In genomic region chr14:23110579-23111375, GRCh38 we compare ENCODE assay signal across 23 cellular contexts.
"Had no signal": no experiment of that assay in that cellular context is flagged by ENCODE, and none has a peak within 500 bp of the region (broad histone marks: within the 10 kb centered on the region; RNA-seq: fewer than 3 reads in every experiment).

No MANE protein-coding gene starts in this region.

- DNase-seq: activated B cell treated with CpG ODN at 0.5 μM for 24 hours; activated CD4-positive, alpha-beta T cell treated with anti-CD3 and anti-CD28 coated beads for 36 hours; activated CD4-positive, alpha-beta T cell treated with anti-CD3 and anti-CD28 coated beads, Interleukin-2, amount 50 U/mL, for 4 hours; activated CD8-positive, alpha-beta memory T cell treated with anti-CD3 and anti-CD28 coated beads, Interleukin-2, amount 50 U/mL, for 48 hours; activated naive CD4-positive, alpha-beta T cell treated with Interleukin-2 at 50 U/mL for 16 hours; activated naive CD8-positive, alpha-beta T cell treated with anti-CD3 and anti-CD28 coated beads for 36 hours; activated T-cell treated with anti-CD3 and anti-CD28 coated beads, Interleukin-2, amount 50 U/mL, for 4 hours; dorsolateral prefrontal cortex; effector memory CD8-positive, alpha-beta T cell; foreskin melanocyte; kidney; lower lobe of right lung; naive thymus-derived CD4-positive, alpha-beta T cell; small intestine; stimulated activated CD4-positive, alpha-beta T cell treated with anti-CD3 and anti-CD28 coated beads, Interleukin-15, amount 100 ng/mL, for 24 hours; stimulated activated CD4-positive, alpha-beta T cell treated with anti-CD3 and anti-CD28 coated beads, Interleukin-2, amount 100 ng/mL, for 48 hours; stimulated activated CD8-positive, alpha-beta memory T cell treated with anti-CD3 and anti-CD28 coated beads, Interleukin-4, amount 100 ng/mL, for 48 hours; stimulated activated naive B cell treated with anti-CD40 and anti-IgM and Interleukin-4, amounts not matched to agents 10 μg/mL and 1 μg/mL and 100 μg/mL, for 72 hours; T-helper 9 cell; testis; trophoblast cell; uterus had no signal

- H3K27ac ChIP-seq: breast epithelium, dorsolateral prefrontal cortex, lower lobe of right lung, testis, uterus had no signal

- H3K4me3 ChIP-seq: breast epithelium, dorsolateral prefrontal cortex, lower lobe of right lung, testis, uterus had no signal

- H3K27me3 ChIP-seq: breast epithelium, testis, uterus had no signal

- H3K9me3 ChIP-seq: breast epithelium, lower lobe of right lung, testis, uterus had no signal

- H3K36me3 ChIP-seq: breast epithelium, lower lobe of right lung, uterus had no signal

- H3K4me1 ChIP-seq: testis, uterus had no signal
